Comparison of ENCODE assay signal across 29 cellular contexts in the genomic region with DNA sequence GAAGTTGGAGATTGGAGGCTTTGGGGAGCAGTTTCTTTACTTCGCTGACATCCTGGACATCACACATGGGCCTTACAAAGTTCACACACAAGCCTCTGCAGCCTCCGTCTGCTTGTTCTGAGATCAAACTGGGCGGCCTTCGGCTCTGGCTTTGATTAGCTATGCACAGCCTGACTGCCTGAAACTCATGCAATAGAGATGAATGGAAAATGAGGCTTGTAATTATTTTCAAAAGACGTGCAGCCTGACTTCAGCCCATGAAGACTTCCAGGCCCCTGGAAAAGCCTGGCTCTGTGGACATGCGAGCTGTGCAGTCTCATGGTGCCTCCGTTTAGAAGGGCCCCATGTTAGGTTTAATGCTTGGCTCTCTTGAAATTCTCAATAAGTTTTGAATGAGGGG.
"Had no signal": no experiment of that assay in that cellular context is flagged by ENCODE, and none has a peak within 500 bp of the region (broad histone marks: within the 10 kb centered on the region; RNA-seq: fewer than 3 reads in every experiment).

No MANE protein-coding gene starts in this region.

- DNase-seq: activated B cell treated with CpG ODN at 0.5 μM for 24 hours; activated CD4-positive, alpha-beta memory T cell treated with anti-CD3 and anti-CD28 coated beads, Interleukin-2, amount 10 ng/mL, durations not matched to agents 7 days and 5 days; activated CD4-positive, alpha-beta T cell treated with anti-CD3 and anti-CD28 coated beads for 1 hour; activated CD4-positive, alpha-beta T cell treated with anti-CD3 and anti-CD28 coated beads for 36 hours; activated CD4-positive, alpha-beta T cell treated with anti-CD3 and anti-CD28 coated beads for 48 hours; activated CD4-positive, alpha-beta T cell treated with anti-CD3 and anti-CD28 coated beads, Interleukin-2, amount 10 ng/mL, durations not matched to agents 7 days and 5 days; activated CD4-positive, alpha-beta T cell treated with anti-CD3 and anti-CD28 coated beads, Interleukin-2, amount 50 U/mL, for 48 hours; activated CD8-positive, alpha-beta memory T cell treated with anti-CD3 and anti-CD28 coated beads for 24 hours; activated CD8-positive, alpha-beta memory T cell treated with anti-CD3 and anti-CD28 coated beads, Interleukin-2, amount 10 ng/mL, durations not matched to agents 7 days and 5 days; activated CD8-positive, alpha-beta memory T cell treated with anti-CD3 and anti-CD28 coated beads, Interleukin-2, amount 50 U/mL, for 48 hours; activated CD8-positive, alpha-beta T cell treated with anti-CD3 and anti-CD28 coated beads, Interleukin-2, amount 10 ng/mL, durations not matched to agents 7 days and 5 days; activated effector memory CD4-positive, alpha-beta T cell treated with Interleukin-2 at 50 U/mL for 16 hours; activated gamma-delta T cell; activated naive CD4-positive, alpha-beta T cell treated with anti-CD3 and anti-CD28 coated beads, Interleukin-2, amount 10 ng/mL, durations not matched to agents 7 days and 5 days; activated naive CD4-positive, alpha-beta T cell treated with Interleukin-2 at 50 U/mL for 16 hours; activated naive CD8-positive, alpha-beta T cell treated with anti-CD3 and anti-CD28 coated beads, Interleukin-2, amount 10 ng/mL, durations not matched to agents 7 days and 5 days; activated naive CD8-positive, alpha-beta T cell treated with anti-CD3 and anti-CD28 coated beads, Interleukin-2, amount 50 U/mL, for 24 hours; activated T-cell treated with anti-CD3 and anti-CD28 coated beads, Interleukin-2, amount 50 U/mL, for 24 hours; activated T-cell treated with anti-CD3 and anti-CD28 coated beads, Interleukin-2, amount 50 U/mL, for 48 hours; amygdala; anterior cingulate cortex; caudate nucleus; cerebellar nuclear complex; T-helper 1 cell; T-helper 2 cell; T-helper 9 cell had no signal

- H3K27me3 ChIP-seq: ascending aorta, cardiac muscle cell had no signal

- H3K9me3 ChIP-seq: ascending aorta had no signal

- H3K36me3 ChIP-seq: ascending aorta, cardiac muscle cell had no signal

- H3K4me1 ChIP-seq: ascending aorta had no signal

- H3K27ac ChIP-seq: ascending aorta, cardiac muscle cell, VCaP had no signal

- H3K4me3 ChIP-seq: ascending aorta, cardiac muscle cell had no signal
